Comparison of ENCODE assay signal across 31 cellular contexts in the genomic region with DNA sequence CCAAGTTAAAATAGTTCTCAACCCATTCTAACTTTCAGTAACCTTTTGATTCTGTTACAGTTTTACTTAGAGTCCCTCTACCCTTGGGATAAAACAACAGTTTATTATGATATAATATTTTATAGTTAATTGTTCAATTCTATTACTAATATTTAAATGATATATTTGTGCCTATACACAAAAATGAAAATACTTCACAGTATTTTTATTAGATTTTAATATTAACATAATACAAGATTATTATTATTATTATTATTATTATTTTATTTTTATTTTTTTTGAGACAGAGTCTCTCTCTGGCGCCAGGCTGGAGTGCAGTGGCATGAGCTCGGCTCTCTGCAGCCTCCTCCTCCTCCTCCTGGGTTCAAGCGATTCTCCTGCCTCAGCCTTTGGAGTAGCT.
"Had no signal": no experiment of that assay in that cellular context is flagged by ENCODE, and none has a peak within 500 bp of the region (broad histone marks: within the 10 kb centered on the region; RNA-seq: fewer than 3 reads in every experiment).

No MANE protein-coding gene starts in this region.

- H3K4me3 ChIP-seq: ascending aorta, cardiac muscle cell had no signal

- H3K27ac ChIP-seq: ascending aorta, cardiac muscle cell, VCaP had no signal

- DNase-seq: activated CD4-positive, alpha-beta memory T cell treated with anti-CD3 and anti-CD28 coated beads, Interleukin-2, amount 10 ng/mL, durations not matched to agents 7 days and 5 days; activated CD4-positive, alpha-beta T cell treated with anti-CD3 and anti-CD28 coated beads for 1 hour; activated CD4-positive, alpha-beta T cell treated with anti-CD3 and anti-CD28 coated beads for 36 hours; activated CD4-positive, alpha-beta T cell treated with anti-CD3 and anti-CD28 coated beads for 48 hours; activated CD4-positive, alpha-beta T cell treated with anti-CD3 and anti-CD28 coated beads, Interleukin-2, amount 10 ng/mL, durations not matched to agents 7 days and 5 days; activated CD4-positive, alpha-beta T cell treated with anti-CD3 and anti-CD28 coated beads, Interleukin-2, amount 50 U/mL, for 48 hours; activated CD4-positive, CD25-positive, alpha-beta regulatory T cell; activated CD8-positive, alpha-beta memory T cell treated with anti-CD3 and anti-CD28 coated beads for 24 hours; activated CD8-positive, alpha-beta memory T cell treated with anti-CD3 and anti-CD28 coated beads, Interleukin-2, amount 10 ng/mL, durations not matched to agents 7 days and 5 days; activated CD8-positive, alpha-beta memory T cell treated with anti-CD3 and anti-CD28 coated beads, Interleukin-2, amount 50 U/mL, for 48 hours; activated CD8-positive, alpha-beta T cell treated with anti-CD3 and anti-CD28 coated beads, Interleukin-2, amount 10 ng/mL, durations not matched to agents 7 days and 5 days; activated effector memory CD4-positive, alpha-beta T cell treated with Interleukin-2 at 50 U/mL for 16 hours; activated gamma-delta T cell; activated naive CD4-positive, alpha-beta T cell treated with anti-CD3 and anti-CD28 coated beads, Interleukin-2, amount 10 ng/mL, durations not matched to agents 7 days and 5 days; activated naive CD4-positive, alpha-beta T cell treated with Interleukin-2 at 50 U/mL for 16 hours; activated naive CD8-positive, alpha-beta T cell treated with anti-CD3 and anti-CD28 coated beads, Interleukin-2, amount 10 ng/mL, durations not matched to agents 7 days and 5 days; activated naive CD8-positive, alpha-beta T cell treated with anti-CD3 and anti-CD28 coated beads, Interleukin-2, amount 50 U/mL, for 24 hours; activated T-cell treated with anti-CD3 and anti-CD28 coated beads, Interleukin-2, amount 50 U/mL, for 24 hours; activated T-cell treated with anti-CD3 and anti-CD28 coated beads, Interleukin-2, amount 50 U/mL, for 48 hours; amygdala; anterior cingulate cortex; caudate nucleus; cerebellar nuclear complex; T-helper 1 cell; T-helper 2 cell; T-helper 9 cell had no signal

- FAIRE-seq: bronchial epithelial cell, TTC549 had no signal

- H3K9me3 ChIP-seq: ascending aorta had no signal

- H3K4me1 ChIP-seq: ascending aorta had no signal

- H3K36me3 ChIP-seq: ascending aorta, cardiac muscle cell had no signal
